Comparison of ENCODE assay signal across 9 cellular contexts in genomic region chr9:120755827-120756434, GRCh38. TPM values are rescaled to one million over a fixed set of nuclear protein-coding genes. Genes with fewer than 3 reads are reported as not detected.
DNase-seq lines count a peak whose midpoint lies in the region; ATAC-seq and TF ChIP-seq lines count a peak whose summit lies in the region.
"Had no signal": no experiment of that assay in that cellular context is flagged by ENCODE, and none has a peak within 500 bp of the region (broad histone marks: within the 10 kb centered on the region; RNA-seq: fewer than 3 reads in every experiment).

No MANE protein-coding gene starts in this region.

- H3K36me3 Mint-ChIP-seq in activated CD8-positive, alpha-beta T cell treated with anti-CD3 and anti-CD28 coated beads for 36 hours (ENCODE audit: low read depth), result peaks cover 4% of the 10 kb centered on the region

- intact Hi-C loops in activated CD8-positive, alpha-beta T cell treated with anti-CD3 and anti-CD28 coated beads for 36 hours (cut with micrococcal nuclease), result loop anchor here (5.0 kb wide), 4 partner anchors 86 to 316 kb away; partner anchors contain the start of genes CNTRL, PHF19, PSMD5 and TRAF1

- H3K4me1 Mint-ChIP-seq in activated CD8-positive, alpha-beta T cell treated with anti-CD3 and anti-CD28 coated beads for 36 hours (ENCODE audit: low read depth), result peaks cover 22% of the 10 kb centered on the region

- no peak overlapping the region for H3K4me3 ChIP-seq in HFF-Myc (replicated peaks; ENCODE audit: low read depth, low read length)
- H3K4me3 ChIP-seq in effector memory CD4-positive, alpha-beta T cell (ENCODE audit: insufficient read depth, low read depth, low read length, poor library complexity, severe bottlenecking), result no peak overlapping the region

- H3K9me3 ChIP-seq in effector memory CD4-positive, alpha-beta T cell (ENCODE audit: control insufficient read depth, low read length), result no peaks in the 10 kb centered on the region

- POLR2A ChIA-PET in activated CD8-positive, alpha-beta T cell treated with anti-CD3 and anti-CD28 coated beads for 36 hours (lab: Charles Lee), result interaction anchor here (0.6 to 0.9 kb wide), 3 partner anchors 12 to 93 kb away, joined by 3 read pairs; no protein-coding TSS in a partner anchor

- H3K27ac Mint-ChIP-seq in activated CD8-positive, alpha-beta T cell treated with anti-CD3 and anti-CD28 coated beads for 36 hours, result peak overlapping the region; percentile 52

- TF ChIP-seq CTCF in HFF-Myc (IDR thresholded peaks at IDR 0.05; ENCODE audit: low read depth, low read length, missing control alignments), result peak; percentile 81
- TF ChIP-seq CTCF in activated CD8-positive, alpha-beta T cell treated with anti-CD3 and anti-CD28 coated beads for 36 hours (IDR thresholded peaks at IDR 0.05), result peak; percentile 97

- H3K4me3 Mint-ChIP-seq in activated CD8-positive, alpha-beta T cell treated with anti-CD3 and anti-CD28 coated beads for 36 hours, result no peak overlapping the region

- H3K27ac ChIP-seq in effector memory CD4-positive, alpha-beta T cell (ENCODE audit: insufficient read depth, low read length, poor library complexity, severe bottlenecking), result no peak overlapping the region
- H3K27ac ChIP-seq: epithelial cell of prostate had no signal

- peak; percentile 43 for DNase-seq in Daoy (ENCODE audit: low read depth)
- DNase-seq in HFF-Myc (ENCODE audit: extremely low read depth, low read depth), result peak; percentile 41
- DNase-seq in NCI-H526 treated with DMSO at 0.1 percent for 48 hours (lab: John Stamatoyannopoulos, UW), result peak; percentile 2
- peak; percentile 75 for DNase-seq in activated CD8-positive, alpha-beta T cell treated with anti-CD3 and anti-CD28 coated beads for 36 hours
- DNase-seq in effector memory CD4-positive, alpha-beta T cell, result peak; percentile 36 to 59 (median 38)
- DNase-seq in midbrain (lab: John Stamatoyannopoulos, UW), result peak; percentile 73
- DNase-seq in stimulated activated CD8-positive, alpha-beta memory T cell treated with anti-CD3 and anti-CD28 coated beads, Interleukin-7, amount 100 ng/mL, for 24 hours (ENCODE audit: low read depth), result peak; percentile 40

- H3K36me3 ChIP-seq in effector memory CD4-positive, alpha-beta T cell (ENCODE audit: control insufficient read depth, insufficient read depth, low read length), result peaks cover 2% of the 10 kb centered on the region

- no peaks in the 10 kb centered on the region for H3K27me3 Mint-ChIP-seq in activated CD8-positive, alpha-beta T cell treated with anti-CD3 and anti-CD28 coated beads for 36 hours

- no peaks in the 10 kb centered on the region for H3K4me1 ChIP-seq in effector memory CD4-positive, alpha-beta T cell (ENCODE audit: control insufficient read depth, insufficient read depth, low read length, poor library complexity, severe bottlenecking)

- no peaks in the 10 kb centered on the region for H3K9me3 Mint-ChIP-seq in activated CD8-positive, alpha-beta T cell treated with anti-CD3 and anti-CD28 coated beads for 36 hours

- CTCF ChIA-PET in activated CD8-positive, alpha-beta T cell treated with anti-CD3 and anti-CD28 coated beads for 36 hours (lab: Charles Lee), result interaction anchor here (0.6 to 6.0 kb wide), 47 partner anchors 9 to 413 kb away, joined by 3 to 76 read pairs (median 5); partner anchors contain the start of genes CNTRL and TRAF1

- peak; percentile 89 for ATAC-seq in activated CD8-positive, alpha-beta T cell treated with anti-CD3 and anti-CD28 coated beads for 36 hours
- no peak for ATAC-seq in GM19452 (IDR thresholded peaks at IDR 0.05; ENCODE audit: unreplicated experiment)

- no peaks in the 10 kb centered on the region for H3K27me3 ChIP-seq in effector memory CD4-positive, alpha-beta T cell (replicated peaks; ENCODE audit: control insufficient read depth, insufficient read depth, low read length, poor library complexity, severe bottlenecking)

RNA-seq across cellular contexts. Expression of gene FBXW2, which starts 37.3 kb away (rescaled TPM):
- 15.3 and 18.9 TPM in 2 replicates for total RNA-seq in Daoy (2014; rRNA removed; shearing (Covaris generic))
- total RNA-seq in activated CD8-positive, alpha-beta T cell treated with anti-CD3 and anti-CD28 coated beads for 36 hours, result 10 to 100 TPM; 68.8 to 68.9 TPM

RNA-seq across cellular contexts. Expression of gene MEGF9, which starts 41.7 kb away (rescaled TPM):
- 7.1 and 8.0 TPM in 2 replicates for total RNA-seq in Daoy (2014; rRNA removed; shearing (Covaris generic))
- total RNA-seq in activated CD8-positive, alpha-beta T cell treated with anti-CD3 and anti-CD28 coated beads for 36 hours, result 1 to 10 TPM; 3.0 to 3.2 TPM

Comparison
In these comparisons a context has a peak if more than half of its experiments do, and no peak if none do; other contexts are left out.
1. DNase-seq: peak in every context shown above with its lines; median percentile 75 in activated CD8-positive, alpha-beta T cell treated with anti-CD3 and anti-CD28 coated beads for 36 hours; 73 in midbrain; 43 in Daoy; 41 in HFF-Myc; 40 in stimulated activated CD8-positive, alpha-beta memory T cell treated with anti-CD3 and anti-CD28 coated beads, Interleukin-7, amount 100 ng/mL, for 24 hours; 38 in effector memory CD4-positive, alpha-beta T cell; 2 in NCI-H526 treated with DMSO at 0.1 percent for 48 hours.